ENCODE assay signal across 9 cellular contexts in the genomic region with DNA sequence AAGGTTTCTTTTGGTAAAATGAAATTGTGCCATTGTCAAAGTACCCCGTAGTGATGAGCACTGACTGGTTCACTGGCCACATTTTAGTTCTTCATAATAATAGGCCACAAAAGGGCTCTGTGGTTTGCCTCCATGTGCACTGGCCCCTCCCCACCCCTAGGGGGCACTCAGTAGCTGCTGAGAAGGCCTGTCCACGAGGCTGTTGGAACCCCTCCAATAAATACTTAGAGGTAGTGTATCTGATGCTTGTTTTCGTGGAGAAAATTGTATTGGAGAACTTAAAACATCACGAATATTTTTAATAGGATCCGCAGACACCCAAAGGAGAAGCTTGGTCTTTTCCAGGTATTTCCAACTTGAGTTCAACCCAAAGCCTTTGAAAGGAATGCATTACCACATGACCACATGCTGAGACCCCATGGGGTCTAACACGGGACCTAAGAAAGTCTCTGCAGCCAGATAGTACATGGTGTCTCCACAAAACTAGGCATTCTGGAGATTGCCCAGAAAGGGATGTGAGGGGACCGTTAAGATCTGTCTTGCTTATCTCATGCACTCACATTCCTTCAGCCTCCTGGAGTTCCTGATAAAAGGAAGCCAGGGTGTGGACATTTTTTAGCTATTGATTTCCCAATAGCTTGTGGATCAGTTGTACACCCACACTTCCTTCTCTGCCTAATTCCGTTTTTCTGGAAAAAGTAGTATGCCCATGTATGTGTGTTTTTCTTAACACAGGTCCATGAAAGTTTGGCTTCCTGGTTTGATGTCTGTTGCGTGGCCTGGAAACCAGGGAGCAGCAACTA. TPM values are rescaled to one million over a fixed set of nuclear protein-coding genes. Genes with fewer than 3 reads are reported as not detected.
A peak's percentile ranks its signal among the peaks of the same experiment; 100 is the strongest.
DNase-seq lines count a peak whose midpoint lies in the region; ATAC-seq, FAIRE-seq and TF ChIP-seq lines count a peak whose summit lies in the region.
"Had no signal": no experiment of that assay in that cellular context is flagged by ENCODE, and none has a peak within 500 bp of the region (broad histone marks: within the 10 kb centered on the region; RNA-seq: fewer than 3 reads in every experiment).

No MANE protein-coding gene starts in this region.

- H3K27ac ChIP-seq in endodermal cell (ENCODE audit: low read depth, low read length) = no peak overlapping the region
- no peak overlapping the region for H3K27ac ChIP-seq in naive thymus-derived CD4-positive, alpha-beta T cell (ENCODE audit: low read depth, low read length)

- H3K9me3 ChIP-seq in endodermal cell (ENCODE audit: control insufficient read depth, low read length) = peaks cover 20% of the 10 kb centered on the region
- H3K9me3 ChIP-seq in naive thymus-derived CD4-positive, alpha-beta T cell (ENCODE audit: control insufficient read depth in 2 of 3, low read length in 3 of 3) = no peaks in the 10 kb centered on the region

- no TSS peak for BruUV-seq in Calu3 (replicated peaks; lab: Mats Ljungman, UMichigan)

- H3K4me3 Mint-ChIP-seq in Calu3 (ENCODE audit: low read depth, unreplicated experiment) (no peak overlapping the region), endodermal cell (no peak overlapping the region)
- H3K4me3 Mint-ChIP-seq in naive thymus-derived CD4-positive, alpha-beta T cell = no peak overlapping the region

- H3K27ac Mint-ChIP-seq in Calu3 (ENCODE audit: unreplicated experiment) = no peak overlapping the region
- H3K27ac Mint-ChIP-seq in endodermal cell = no peak overlapping the region
- H3K27ac Mint-ChIP-seq in naive thymus-derived CD4-positive, alpha-beta T cell = peak overlapping the region in 1 of 9 donors; percentile 30

- POLR2A ChIA-PET in naive thymus-derived CD4-positive, alpha-beta T cell (lab: Charles Lee) = no interaction called here

- no peaks in the 10 kb centered on the region for H3K36me3 Mint-ChIP-seq in Calu3 (ENCODE audit: insufficient read depth, unreplicated experiment)
- peaks cover 22% of the 10 kb centered on the region for H3K36me3 Mint-ChIP-seq in endodermal cell (ENCODE audit: low read depth)
- H3K36me3 Mint-ChIP-seq in naive thymus-derived CD4-positive, alpha-beta T cell = peaks cover 7 to 63% (median 48%) of the 10 kb centered on the region in 5 donors

- H3K4me1 ChIP-seq in endodermal cell (ENCODE audit: control insufficient read depth, insufficient read depth, low read length) = no peaks in the 10 kb centered on the region
- H3K4me1 ChIP-seq in naive thymus-derived CD4-positive, alpha-beta T cell (ENCODE audit: control insufficient read depth in 2 of 2, insufficient read depth in 2 of 2, low read length in 2 of 2) = no peaks in the 10 kb centered on the region

- no peaks in the 10 kb centered on the region for H3K27me3 Mint-ChIP-seq in Calu3 (ENCODE audit: unreplicated experiment)
- no peaks in the 10 kb centered on the region for H3K27me3 Mint-ChIP-seq in endodermal cell (ENCODE audit: insufficient read depth)
- H3K27me3 Mint-ChIP-seq in naive thymus-derived CD4-positive, alpha-beta T cell = no peaks in the 10 kb centered on the region

- no peak for FAIRE-seq in HTR-8/SVneo (lab: Jason Lieb, UNC)

- CTCF ChIA-PET in Calu3 (lab: Charles Lee) = interaction anchor here (0.8 to 1.0 kb wide), 4 partner anchors 16 to 427 kb away, joined by 3 to 4 read pairs (median 4); no protein-coding TSS in a partner anchor
- CTCF ChIA-PET in naive thymus-derived CD4-positive, alpha-beta T cell (lab: Charles Lee) = interaction anchor here (0.6 to 0.7 kb wide), 2 partner anchors 331 to 745 kb away, joined by 3 read pairs; no protein-coding TSS in a partner anchor

- H3K9ac ChIP-seq in endodermal cell (ENCODE audit: extremely low read depth, low read length, poor library complexity, severe bottlenecking) = no peak overlapping the region

- in situ Hi-C loops in SK-MEL-5 (cut with HindIII; ENCODE audit: low pct_unique_long_range_greater_than_20kb, low sequenced_read_pairs) = no loop called here

- DNase-seq in Calu3 (peak; percentile 85), HUDEP-2 (lab: John Stamatoyannopoulos, UW; ENCODE audit: unreplicated experiment in 76 of 76) (peak in 75 of 76 experiments; percentile 17 to 90 (median 63)), SK-MEL-5 (ENCODE audit: low read depth, low spot score) (peak; percentile 84), endodermal cell (peak; percentile 86), HTR-8/SVneo (ENCODE audit: insufficient read length, low spot score) (no peak)
- DNase-seq in naive thymus-derived CD4-positive, alpha-beta T cell = peak in 1 of 9 donors; percentile 27

- ATAC-seq in GM18907 (IDR thresholded peaks at IDR 0.05; ENCODE audit: unreplicated experiment) = peak; percentile 72
- ATAC-seq in naive thymus-derived CD4-positive, alpha-beta T cell = peak; percentile 59
- ATAC-seq in HG02763 (IDR thresholded peaks at IDR 0.05; ENCODE audit: unreplicated experiment) = no peak

- no peak overlapping the region for H3K4me3 ChIP-seq in endodermal cell (ENCODE audit: low read length)
- H3K4me3 ChIP-seq in naive thymus-derived CD4-positive, alpha-beta T cell (ENCODE audit: low read length) = no peak overlapping the region

- intact Hi-C loops in Calu3 (cut with micrococcal nuclease; ENCODE audit: unreplicated experiment) = loop anchor here (1.0 to 2.0 kb wide), 3 partner anchors 75 to 146 kb away; no protein-coding TSS in a partner anchor
- intact Hi-C loops in naive thymus-derived CD4-positive, alpha-beta T cell (cut with micrococcal nuclease) = loop anchor here in 1 of 2 donors (1.0 kb wide), 1 partner anchor 146 kb away; no protein-coding TSS in a partner anchor

- peaks cover 32% of the 10 kb centered on the region for H3K36me3 ChIP-seq in endodermal cell (ENCODE audit: control insufficient read depth, insufficient read depth, low read length)
- peaks cover 0 to 14% (median 0%) of the 10 kb centered on the region in 3 experiments for H3K36me3 ChIP-seq in naive thymus-derived CD4-positive, alpha-beta T cell (ENCODE audit: control insufficient read depth in 2 of 3, insufficient read depth in 3 of 3, low read length in 3 of 3)

- H3K4me1 Mint-ChIP-seq in Calu3 (ENCODE audit: low read depth, unreplicated experiment) = no peaks in the 10 kb centered on the region
- peaks cover 10% of the 10 kb centered on the region for H3K4me1 Mint-ChIP-seq in endodermal cell
- no peaks in the 10 kb centered on the region for H3K4me1 Mint-ChIP-seq in naive thymus-derived CD4-positive, alpha-beta T cell

- H3K27me3 ChIP-seq in endodermal cell (ENCODE audit: control insufficient read depth, insufficient read depth, low read length, poor library complexity, severe bottlenecking) = no peaks in the 10 kb centered on the region
- H3K27me3 ChIP-seq in naive thymus-derived CD4-positive, alpha-beta T cell (ENCODE audit: control insufficient read depth in 2 of 2, insufficient read depth in 2 of 2, low read length in 2 of 2) = no peaks in the 10 kb centered on the region

- H3K9me3 Mint-ChIP-seq in Calu3 (ENCODE audit: low read depth, unreplicated experiment) (no peaks in the 10 kb centered on the region), endodermal cell (peaks cover 5% of the 10 kb centered on the region)
- H3K9me3 Mint-ChIP-seq in naive thymus-derived CD4-positive, alpha-beta T cell = peaks cover 0 to 10% (median 8%) of the 10 kb centered on the region in 11 donors

- TF ChIP-seq CTCF in Calu3 (IDR thresholded peaks at IDR 0.05; ENCODE audit: unreplicated experiment) (peak; percentile 94), endodermal cell (conservative IDR thresholded peaks at IDR 0.05) (peak; percentile 99)

- 72 to 84% methylated on average over 5 to 9 of the region's 9 CpGs for WGBS in endodermal cell (ENCODE audit: insufficient coverage in 1 of 2, insufficient read length in 1 of 2), 2 experiments

RNA-seq across cellular contexts. Expression of a gene that starts 28.5 kb away (rescaled TPM):
- 12.5 and 18.4 TPM in 2 replicates for total RNA-seq in Calu3 (2022)
- not detected in 2 replicates for total RNA-seq in SK-MEL-5 (2014; rRNA removed; shearing (Covaris generic))
- polyA plus RNA-seq in SK-MEL-5 (2015; cell fraction: cytosol; rRNA removed) = not detected in 2 replicates
- not detected in 2 replicates for polyA plus RNA-seq in SK-MEL-5 (2015; cell fraction: nucleus; rRNA removed)
- total RNA-seq in endodermal cell = under 1 TPM; 0.42 to 0.73 TPM
- 0.96 TPM for polyA plus RNA-seq in endodermal cell (2013, experiment 1 of 2)
- 0.54 TPM for polyA plus RNA-seq in endodermal cell (2013, experiment 2 of 2)
- total RNA-seq in naive thymus-derived CD4-positive, alpha-beta T cell = under 1 TPM in 2 of 5 experiments, not detected in 3; 0.32 to 0.73 TPM
- not detected for polyA plus RNA-seq in naive thymus-derived CD4-positive, alpha-beta T cell
- total RNA-seq: activated CD8-positive, alpha-beta memory T cell treated with anti-CD3 and anti-CD28 coated beads for 36 hours had no signal
